Comparison of ENCODE assay signal across 16 cellular contexts in the genomic region with DNA sequence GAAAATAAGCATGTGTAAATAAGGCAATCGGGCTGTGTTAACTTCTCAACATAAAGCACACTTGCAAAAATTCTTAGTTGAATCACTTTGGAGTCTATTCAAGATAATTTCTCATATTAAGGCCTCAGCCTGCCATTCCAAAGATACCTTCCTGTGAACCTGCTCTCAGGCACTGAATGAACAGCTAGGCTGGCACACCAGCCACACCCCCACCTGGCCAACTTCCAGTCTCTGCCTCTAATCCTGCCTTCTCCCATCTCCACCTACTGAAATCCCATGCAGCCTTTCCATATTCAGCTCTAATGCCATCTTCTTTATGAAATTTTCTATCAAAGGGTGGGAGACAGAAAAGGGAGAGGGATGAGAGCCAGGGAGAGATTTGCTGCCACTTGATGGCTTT. TPM values are rescaled to one million over a fixed set of nuclear protein-coding genes. Genes with fewer than 3 reads are reported as not detected.
DNase-seq lines count a peak whose midpoint lies in the region; ATAC-seq and TF ChIP-seq lines count a peak whose summit lies in the region.
"Had no signal": no experiment of that assay in that cellular context is flagged by ENCODE, and none has a peak within 500 bp of the region (broad histone marks: within the 10 kb centered on the region; RNA-seq: fewer than 3 reads in every experiment).

No MANE protein-coding gene starts in this region.

- in situ Hi-C loops in KBM-7 (cut with MboI; ENCODE audit: low pct_unique_long_range_greater_than_20kb, low sequenced_read_pairs), result no loop called here

- H3K4me2 ChIP-seq in PC-3 (ENCODE audit: low read length), result no peak overlapping the region
- H3K4me2 ChIP-seq: A549, GM23338 had no signal

- CTCF ChIA-PET in MCF 10A (lab: Yijun Ruan, JAX) (no interaction called here), PC-3 (lab: Charles Lee) (no interaction called here)

- POLR2A ChIA-PET in MCF 10A (lab: Yijun Ruan, JAX), result no interaction called here
- POLR2A ChIA-PET in PC-3 (lab: Charles Lee; ENCODE audit: unreplicated experiment), result no interaction called here

- ATAC-seq in PC-3, result peak; percentile 33; the same call in 1 of the 2 replicates
- ATAC-seq: A549; CD8-positive, alpha-beta T cell; GM23338; HepG2 had no signal

- TF ChIP-seq CTCF in MCF 10A (IDR thresholded peaks at IDR 0.05; ENCODE audit: unreplicated experiment) (no peak), breast epithelium (IDR thresholded peaks at IDR 0.05) (no peak), PC-3 (conservative IDR thresholded peaks at IDR 0.05; ENCODE audit: low read depth, low read length) (no peak), epithelial cell of esophagus (IDR thresholded peaks at IDR 0.05; ENCODE audit: insufficient read depth, low read depth, low read length, missing control alignments) (no peak), vagina (IDR thresholded peaks at IDR 0.05) (no peak)

- no peaks in the 10 kb centered on the region for H4K20me1 ChIP-seq in PC-3 (ENCODE audit: low read length)

- H3K36me3 ChIP-seq in breast epithelium (no peaks in the 10 kb centered on the region), PC-3 (ENCODE audit: low read depth, low read length) (no peaks in the 10 kb centered on the region), vagina (no peaks in the 10 kb centered on the region)

- H3K27ac ChIP-seq in breast epithelium (no peak overlapping the region), PC-3 (ENCODE audit: low read length) (no peak overlapping the region), vagina (no peak overlapping the region)
- H3K27ac ChIP-seq: A549 had no signal

- no peak overlapping the region for H3K9ac ChIP-seq in PC-3 (ENCODE audit: low read length)

- no peak for TF ChIP-seq POLR2A in breast epithelium (IDR thresholded peaks at IDR 0.05)
- TF ChIP-seq POLR2A in vagina (IDR thresholded peaks at IDR 0.05), result no peak

- H3K4me1 ChIP-seq in breast epithelium (no peaks in the 10 kb centered on the region), PC-3 (ENCODE audit: insufficient read depth, low read length) (no peaks in the 10 kb centered on the region), vagina (no peaks in the 10 kb centered on the region)
- H3K4me1 ChIP-seq: A549 had no signal

- H3K4me1 Mint-ChIP-seq in MCF 10A (ENCODE audit: insufficient read depth, unreplicated experiment), result no peaks in the 10 kb centered on the region
- H3K4me1 Mint-ChIP-seq: CD14-positive monocyte had no signal

- H3K27me3 Mint-ChIP-seq in MCF 10A (ENCODE audit: insufficient read depth, unreplicated experiment), result peaks cover 19% of the 10 kb centered on the region

- H3K9me3 Mint-ChIP-seq in MCF 10A (ENCODE audit: unreplicated experiment), result peaks cover 16% of the 10 kb centered on the region

- H3K79me2 ChIP-seq in PC-3 (ENCODE audit: low read length), result no peaks in the 10 kb centered on the region

- BruUV-seq in MCF 10A (replicated peaks; lab: Mats Ljungman, UMichigan), result no TSS peak
- no TSS peak for BruUV-seq in PC-3 (replicated peaks; lab: Mats Ljungman, UMichigan)

- no peaks in the 10 kb centered on the region for H3K36me3 Mint-ChIP-seq in MCF 10A (ENCODE audit: insufficient read depth, unreplicated experiment)
- H3K36me3 Mint-ChIP-seq: CD14-positive monocyte; CD8-positive, alpha-beta T cell had no signal

- no peak overlapping the region for H3K4me3 ChIP-seq in breast epithelium
- no peak overlapping the region for H3K4me3 ChIP-seq in PC-3 (ENCODE audit: low read length)
- H3K4me3 ChIP-seq in epithelial cell of esophagus (ENCODE audit: low read length), result no peak overlapping the region
- no peak overlapping the region for H3K4me3 ChIP-seq in vagina
- H3K4me3 ChIP-seq: A549, GM23338 had no signal

- no peaks in the 10 kb centered on the region for H3K9me3 ChIP-seq in breast epithelium
- H3K9me3 ChIP-seq in PC-3 (ENCODE audit: low read length), result peaks cover 16% of the 10 kb centered on the region
- H3K9me3 ChIP-seq in vagina, result no peaks in the 10 kb centered on the region

- DNase-seq in MCF 10A (ENCODE audit: unreplicated experiment) (peak; percentile 18), breast epithelium (ENCODE audit: low spot score in 2 of 2) (no peak), PC-3 (peak; percentile 44), epithelial cell of esophagus (ENCODE audit: low read depth) (peak; percentile 10), KBM-7 (no peak), vagina (ENCODE audit: extremely low spot score in 2 of 2) (no peak)
- DNase-seq: CD8-positive, alpha-beta T cell; COR-L47; DMS79 treated with DMSO at 0.1 percent for 48 hours; EL; GDM1; H9 had no signal

- no peaks in the 10 kb centered on the region; the same call in 1 of the 2 replicates for H3K9me2 ChIP-seq in PC-3 (replicated peaks; ENCODE audit: low read length)

- intact Hi-C loops in MCF 10A (cut with micrococcal nuclease) (no loop called here), breast epithelium (cut with DNase I; ENCODE audit: low total_unique reads) (no loop called here), PC-3 (cut with micrococcal nuclease) (no loop called here), vagina (cut with DNase I) (no loop called here)

- H3K4me3 Mint-ChIP-seq in MCF 10A (ENCODE audit: unreplicated experiment), result no peak overlapping the region
- H3K4me3 Mint-ChIP-seq: CD14-positive monocyte; CD8-positive, alpha-beta T cell; GM23338; H9 had no signal

- no peaks in the 10 kb centered on the region for H3F3A ChIP-seq in PC-3 (ENCODE audit: low read length, unreplicated experiment)

- H3K27ac Mint-ChIP-seq in MCF 10A (ENCODE audit: low read depth, unreplicated experiment), result no peak overlapping the region
- H3K27ac Mint-ChIP-seq: CD14-positive monocyte; CD8-positive, alpha-beta T cell; GM23338; H9 had no signal

- no peak overlapping the region for H2AFZ ChIP-seq in PC-3 (ENCODE audit: low read length)
- H2AFZ ChIP-seq: GM23338 had no signal

- H3K27me3 ChIP-seq in breast epithelium (no peaks in the 10 kb centered on the region), PC-3 (ENCODE audit: low read length) (peaks cover 42% of the 10 kb centered on the region), vagina (no peaks in the 10 kb centered on the region)

RNA-seq across cellular contexts. Expression of gene MACROH2A2, which starts 17.1 kb away (rescaled TPM):
- total RNA-seq in MCF 10A (2022) (17.6 and 21.3 TPM in 2 replicates), breast epithelium (10 to 100 TPM in 2 of 3 donors, 1 to 10 TPM in 1; 4.8 to 19.5 (median 15.4) TPM), PC-3 (2014; rRNA removed) (86.7 and 103 TPM in 2 replicates), vagina (15.5 TPM)

Comparison
In these comparisons a context has a peak if more than half of its experiments do, and no peak if none do; other contexts are left out.
1. DNase-seq: peak in MCF 10A (single experiment), PC-3 (single experiment) and epithelial cell of esophagus (single experiment); none in breast epithelium (0 of 2), KBM-7 (single experiment) and vagina (0 of 2).